24 cellular contexts compared by ENCODE assay signal in the genomic region with DNA sequence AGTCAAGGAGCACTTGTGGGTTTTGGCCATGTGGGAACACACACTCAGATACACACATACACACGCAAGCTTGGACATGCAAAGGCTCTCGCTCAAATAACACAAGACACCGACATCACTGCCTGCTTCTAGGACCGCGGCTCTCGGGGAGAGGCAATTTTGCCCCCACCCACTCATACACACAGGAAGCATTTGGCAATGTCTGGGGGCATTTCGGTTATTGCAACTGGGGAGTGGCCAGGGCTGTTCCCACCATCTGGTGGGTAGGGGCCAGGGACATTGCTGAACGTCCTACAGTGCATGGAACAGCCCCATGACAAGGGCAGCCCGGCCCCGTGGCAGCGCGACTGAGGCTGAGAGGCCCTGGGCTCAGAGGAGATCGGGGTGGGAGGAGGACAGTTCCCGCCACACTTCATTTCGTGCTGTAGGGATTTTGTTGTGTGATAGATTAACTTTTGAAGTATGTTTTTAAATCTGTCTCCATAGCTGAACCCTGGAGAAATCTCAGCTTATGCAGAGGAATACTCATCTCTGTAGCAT. TPM values are rescaled to one million over a fixed set of nuclear protein-coding genes. Genes with fewer than 3 reads are reported as not detected.
DNase-seq lines count a peak whose midpoint lies in the region; ATAC-seq and TF ChIP-seq lines count a peak whose summit lies in the region.
"Had no signal": no experiment of that assay in that cellular context is flagged by ENCODE, and none has a peak within 500 bp of the region (broad histone marks: within the 10 kb centered on the region; RNA-seq: fewer than 3 reads in every experiment).

No MANE protein-coding gene starts in this region.

- no peaks in the 10 kb centered on the region for H3K4me1 Mint-ChIP-seq in chondrocyte (ENCODE audit: low read depth)
- H3K4me1 Mint-ChIP-seq in stimulated activated memory B cell treated with anti-CD40 and anti-IgM and Interleukin-4, amounts not matched to agents 10 μg/mL and 1 μg/mL and 100 μg/mL, for 72 hours: no peaks in the 10 kb centered on the region
- no peaks in the 10 kb centered on the region for H3K4me1 Mint-ChIP-seq in effector memory CD8-positive, alpha-beta T cell (ENCODE audit: low read depth in 2 of 2)
- H3K4me1 Mint-ChIP-seq: CD8-positive, alpha-beta memory T cell; GM23338 had no signal

- no peak overlapping the region for H3K9ac ChIP-seq in mesendoderm (ENCODE audit: low read length)
- H3K9ac ChIP-seq: BLaER1 treated with 17β-estradiol and CSF1 and Interleukin-3, amounts not matched to agents 10 nM and 100 nM had no signal

- TF ChIP-seq CTCF in NB4 (IDR thresholded peaks at IDR 0.05; ENCODE audit: low read depth, low read length) (no peak), chondrocyte (IDR thresholded peaks at IDR 0.05) (no peak)

- no peak overlapping the region for H3K27ac Mint-ChIP-seq in chondrocyte (ENCODE audit: unreplicated experiment)
- H3K27ac Mint-ChIP-seq in stimulated activated memory B cell treated with anti-CD40 and anti-IgM and Interleukin-4, amounts not matched to agents 10 μg/mL and 1 μg/mL and 100 μg/mL, for 72 hours: no peak overlapping the region
- no peak overlapping the region for H3K27ac Mint-ChIP-seq in effector memory CD8-positive, alpha-beta T cell
- H3K27ac Mint-ChIP-seq: CD4-positive, alpha-beta T cell; CD8-positive, alpha-beta memory T cell; GM23338 had no signal

- H3K9me3 Mint-ChIP-seq in chondrocyte (ENCODE audit: low read depth): no peaks in the 10 kb centered on the region
- H3K9me3 Mint-ChIP-seq in stimulated activated memory B cell treated with anti-CD40 and anti-IgM and Interleukin-4, amounts not matched to agents 10 μg/mL and 1 μg/mL and 100 μg/mL, for 72 hours: peaks cover 6% of the 10 kb centered on the region
- H3K9me3 Mint-ChIP-seq in effector memory CD8-positive, alpha-beta T cell: peaks cover 0 to 2% of the 10 kb centered on the region in 2 donors
- H3K9me3 Mint-ChIP-seq: CD4-positive, alpha-beta T cell had no signal

- no peak overlapping the region for H3K18ac ChIP-seq in mesendoderm (ENCODE audit: low read length)

- WGBS in mesendoderm (ENCODE audit: extremely low coverage, insufficient coverage, low lambda C conversion rate): no CpG with 5 or more reads among the region's 15 CpGs

- H3K36me3 ChIP-seq in mesendoderm (ENCODE audit: control insufficient read depth, insufficient read depth, low read length): no peaks in the 10 kb centered on the region
- H3K36me3 ChIP-seq: BLaER1 treated with 17β-estradiol and CSF1 and Interleukin-3, amounts not matched to agents 10 nM and 100 nM had no signal

- no peak overlapping the region for H3K4me2 ChIP-seq in mesendoderm (ENCODE audit: low read length)
- H3K4me2 ChIP-seq: A549, GM23338 had no signal

- peak; percentile 28 for ATAC-seq in stimulated activated memory B cell treated with anti-CD40 and anti-IgM and Interleukin-4, amounts not matched to agents 10 μg/mL and 1 μg/mL and 100 μg/mL, for 72 hours
- ATAC-seq in effector memory CD8-positive, alpha-beta T cell (replicated peaks): no peak
- ATAC-seq in GM19455 (IDR thresholded peaks at IDR 0.05; ENCODE audit: unreplicated experiment) (no peak), GM21423 (IDR thresholded peaks at IDR 0.05; ENCODE audit: unreplicated experiment) (no peak)
- ATAC-seq: GM12878, GM23338 had no signal

- peaks cover 10% of the 10 kb centered on the region for H3K4me1 ChIP-seq in mesendoderm (ENCODE audit: control insufficient read depth, low read depth, low read length)
- H3K4me1 ChIP-seq: A549 had no signal

- no peaks in the 10 kb centered on the region for H3K36me3 Mint-ChIP-seq in chondrocyte (ENCODE audit: low read depth)
- H3K36me3 Mint-ChIP-seq in stimulated activated memory B cell treated with anti-CD40 and anti-IgM and Interleukin-4, amounts not matched to agents 10 μg/mL and 1 μg/mL and 100 μg/mL, for 72 hours: no peaks in the 10 kb centered on the region
- H3K36me3 Mint-ChIP-seq in effector memory CD8-positive, alpha-beta T cell (ENCODE audit: insufficient read depth): peaks cover 3% of the 10 kb centered on the region
- H3K36me3 Mint-ChIP-seq: CD14-positive monocyte; CD8-positive, alpha-beta memory T cell had no signal

- peak overlapping the region; percentile 56 for H3K56ac ChIP-seq in mesendoderm (ENCODE audit: low read length)

- no peaks in the 10 kb centered on the region for H3K27me3 ChIP-seq in mesendoderm (ENCODE audit: insufficient read depth, low read length, poor library complexity)
- H3K27me3 ChIP-seq: BE2C; BLaER1 treated with 17β-estradiol and CSF1 and Interleukin-3, amounts not matched to agents 10 nM and 100 nM had no signal

- H3K79me1 ChIP-seq in mesendoderm (ENCODE audit: low read length): no peaks in the 10 kb centered on the region

- H3K4me3 ChIP-seq in NB4 (ENCODE audit: low read depth, low read length) (no peak overlapping the region), mesendoderm (ENCODE audit: low read length) (no peak overlapping the region)
- H3K4me3 ChIP-seq: A549; BLaER1 treated with 17β-estradiol and CSF1 and Interleukin-3, amounts not matched to agents 10 nM and 100 nM; GM12878; GM23338 had no signal

- no peak overlapping the region for H4K8ac ChIP-seq in mesendoderm (ENCODE audit: low read depth, low read length)

- H2BK5ac ChIP-seq in mesendoderm (ENCODE audit: low read length): no peak overlapping the region

- peaks cover 4% of the 10 kb centered on the region for H3K27me3 Mint-ChIP-seq in chondrocyte (ENCODE audit: low read depth)
- H3K27me3 Mint-ChIP-seq in stimulated activated memory B cell treated with anti-CD40 and anti-IgM and Interleukin-4, amounts not matched to agents 10 μg/mL and 1 μg/mL and 100 μg/mL, for 72 hours: no peaks in the 10 kb centered on the region
- peaks cover 17 to 19% of the 10 kb centered on the region in 2 donors for H3K27me3 Mint-ChIP-seq in effector memory CD8-positive, alpha-beta T cell

- no peak overlapping the region for H3K27ac ChIP-seq in mesendoderm (ENCODE audit: low read depth, low read length)
- H3K27ac ChIP-seq: A549; BLaER1 treated with 17β-estradiol and CSF1 and Interleukin-3, amounts not matched to agents 10 nM and 100 nM had no signal

- H4K5ac ChIP-seq in mesendoderm (ENCODE audit: low read length): no peak overlapping the region

- H3K4ac ChIP-seq in mesendoderm (ENCODE audit: low read depth, low read length): no peak overlapping the region

- no peak for TF ChIP-seq POLR2A in NB4 (IDR thresholded peaks at IDR 0.05; ENCODE audit: extremely low read depth, insufficient read length)

- H2AK5ac ChIP-seq in mesendoderm (ENCODE audit: low read length): no peak overlapping the region

- no peak overlapping the region for H2BK15ac ChIP-seq in mesendoderm (replicated peaks; ENCODE audit: low read depth)

- no peaks in the 10 kb centered on the region for H3K79me2 ChIP-seq in mesendoderm (ENCODE audit: control insufficient read depth, insufficient read depth, low read length)

- no peak overlapping the region for H3K4me3 Mint-ChIP-seq in chondrocyte (ENCODE audit: unreplicated experiment)
- no peak overlapping the region for H3K4me3 Mint-ChIP-seq in stimulated activated memory B cell treated with anti-CD40 and anti-IgM and Interleukin-4, amounts not matched to agents 10 μg/mL and 1 μg/mL and 100 μg/mL, for 72 hours
- no peak overlapping the region for H3K4me3 Mint-ChIP-seq in effector memory CD8-positive, alpha-beta T cell
- H3K4me3 Mint-ChIP-seq: CD14-positive monocyte; CD4-positive, alpha-beta T cell; CD8-positive, alpha-beta memory T cell; GM23338 had no signal

- H2BK120ac ChIP-seq in mesendoderm (ENCODE audit: low read depth, low read length): no peak overlapping the region

- DNase-seq in NB4 (ENCODE audit: low read depth): peak; percentile 58
- DNase-seq in chondrocyte (ENCODE audit: low spot score): peak; percentile 33
- no peak for DNase-seq in mesendoderm
- DNase-seq in effector memory CD8-positive, alpha-beta T cell: no peak
- DNase-seq: 8988T; ACHN; AML-193; BE2C; CD4-positive, alpha-beta T cell; CD8-positive, alpha-beta memory T cell; DMS 273 treated with DMSO at 0.1 percent for 48 hours; DMS79; EL; GDM1; H7; HCEC 1CT had no signal

- H3K23ac ChIP-seq in mesendoderm (ENCODE audit: low read length): no peak overlapping the region

RNA-seq across cellular contexts. Expression of gene RIMBP2, which starts 35.6 kb away (rescaled TPM):
- total RNA-seq in chondrocyte: 0.18 to 0.92 TPM (median 0.30 TPM) in 3 replicates
- polyA plus RNA-seq in mesendoderm (2013, experiment 1 of 2): 1.5 TPM
- polyA plus RNA-seq in mesendoderm (2013, experiment 2 of 2): 1.4 TPM
- total RNA-seq: CD4-positive, alpha-beta T cell; CD8-positive, alpha-beta memory T cell had no signal
- polyA plus RNA-seq: A549; CD14-positive monocyte; CD8-positive, alpha-beta memory T cell had no signal

Comparison
In these comparisons a context has a peak if more than half of its experiments do, and no peak if none do; other contexts are left out.
1. DNase-seq: peak in NB4 (single experiment) and chondrocyte (single experiment); none in mesendoderm (single experiment) and effector memory CD8-positive, alpha-beta T cell (0 of 3).